1 cellular context compared by ENCODE assay signal in genomic region chr16:49399594-49400364, GRCh38.
TF ChIP-seq lines count a peak whose summit lies in the region.

No MANE protein-coding gene starts in this region.

TF ChIP-seq in GM12878, 131 proteins besides CTCF, POLR2A, EP300 and RAD21 (continued from another document):
- no peak for TF ChIP-seq NRF1 (conservative IDR thresholded peaks at IDR 0.05; ENCODE audit: low read depth, low read length)
- no peak for TF ChIP-seq SP1 (IDR thresholded peaks at IDR 0.05; ENCODE audit: low read depth, low read length)
- no peak for TF ChIP-seq MTA2 (IDR thresholded peaks at IDR 0.05; ENCODE audit: low read depth)
